Comparison of ENCODE assay signal across 9 cellular contexts in the genomic region with DNA sequence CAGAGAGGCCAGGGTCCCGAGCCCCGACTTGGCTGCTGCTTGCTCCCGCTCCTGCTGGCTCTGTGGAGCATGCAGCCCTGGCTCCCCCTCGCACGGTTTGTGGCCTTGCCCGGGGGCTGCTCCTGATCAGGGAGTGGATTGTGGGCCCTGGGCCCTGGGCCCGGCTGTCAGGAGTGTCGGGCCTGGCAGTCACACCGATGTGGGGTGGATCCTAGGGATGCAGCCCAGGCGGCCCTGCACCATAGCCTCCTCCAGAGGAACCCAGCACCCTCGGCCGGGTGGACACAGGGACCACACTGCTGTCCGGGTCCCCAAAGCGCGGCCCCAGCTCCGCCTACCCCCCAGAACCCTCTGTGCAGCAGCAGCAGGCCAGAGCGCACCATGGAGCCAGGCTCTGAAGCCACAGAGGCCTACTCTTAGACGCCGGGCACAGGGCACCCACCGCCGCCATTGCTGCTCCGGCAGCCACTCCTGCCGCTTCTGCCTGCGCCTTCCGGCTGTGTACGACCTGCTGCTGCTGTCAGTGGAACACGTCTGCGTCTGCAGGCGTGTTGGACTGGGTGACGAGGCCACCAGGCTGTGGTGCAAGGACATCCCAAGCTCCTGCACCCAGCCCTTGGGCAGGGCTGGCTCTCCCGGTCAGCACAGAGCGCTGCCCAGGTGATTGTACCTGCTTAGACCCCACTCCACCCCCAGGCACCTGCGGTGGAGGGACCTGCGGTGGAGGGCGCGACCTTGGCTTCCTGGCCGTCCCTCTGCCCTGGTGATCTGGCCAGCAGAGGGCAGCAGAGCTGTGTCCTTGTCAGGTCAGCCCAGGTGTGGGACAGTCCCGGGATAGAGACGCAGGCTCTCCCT. TPM values are rescaled to one million over a fixed set of nuclear protein-coding genes. Genes with fewer than 3 reads are reported as not detected.
A peak's percentile ranks its signal among the peaks of the same experiment; 100 is the strongest.
DNase-seq lines count a peak whose midpoint lies in the region; ATAC-seq, FAIRE-seq and TF ChIP-seq lines count a peak whose summit lies in the region.
"Had no signal": no experiment of that assay in that cellular context is flagged by ENCODE, and none has a peak within 500 bp of the region (broad histone marks: within the 10 kb centered on the region; RNA-seq: fewer than 3 reads in every experiment).

No MANE protein-coding gene starts in this region.

- intact Hi-C loops in HCT116 (cut with micrococcal nuclease), result loop anchor here (1.0 kb wide), 1 partner anchor 179 kb away; no protein-coding TSS in a partner anchor
- intact Hi-C loops in activated T-helper 2 cell treated with anti-CD3 and anti-CD28 coated beads, Interferon-gamma antibody, Interleukin-2, Interleukin-4, amounts not matched to agents 10 μg/mL and 5 μg/mL and 100 μg/mL, durations not matched to agents 14 hours and 24 hours and 36 hours (cut with micrococcal nuclease), result loop anchor here (1.0 kb wide), 1 partner anchor 179 kb away; no protein-coding TSS in a partner anchor
- intact Hi-C loops in ovary (cut with DNase I), result loop anchor here (1.0 to 10.0 kb wide), 7 partner anchors 85 to 495 kb away; partner anchors contain the start of gene POFUT2 (in 1 of the 4)
- intact Hi-C loops in upper lobe of right lung (cut with DNase I), result loop anchor here (5.0 kb wide), 1 partner anchor 183 kb away; no protein-coding TSS in a partner anchor

- H3K4me1 ChIP-seq in HCT116 (ENCODE audit: control insufficient read depth in 1 of 2, insufficient read depth in 2 of 2, low read length in 2 of 2) (no peaks in the 10 kb centered on the region; a peak in 1 of 4 replicates), foreskin keratinocyte (no peaks in the 10 kb centered on the region), ovary (ENCODE audit: insufficient read depth) (no peaks in the 10 kb centered on the region), upper lobe of right lung (peaks cover 7% of the 10 kb centered on the region)

- no peak overlapping the region for H3K4me3 Mint-ChIP-seq in activated T-helper 2 cell treated with anti-CD3 and anti-CD28 coated beads, Interferon-gamma antibody, Interleukin-2, Interleukin-4, amounts not matched to agents 10 μg/mL and 5 μg/mL and 100 μg/mL, durations not matched to agents 14 hours and 24 hours and 36 hours (ENCODE audit: low read depth)
- H3K4me3 Mint-ChIP-seq: activated naive CD4-positive, alpha-beta T cell treated with anti-CD3 and anti-CD28 coated beads, Interleukin-2, amount 50 U/mL, for 24 hours had no signal

- no TSS peak for BruUV-seq in HCT116 (replicated peaks; lab: Mats Ljungman, UMichigan)

- H3K9me2 ChIP-seq in HCT116 (ENCODE audit: insufficient read depth), result no peaks in the 10 kb centered on the region

- H3K4me3 ChIP-seq in HCT116 (replicated peaks in 1 of 2; ENCODE audit: low read depth in 1 of 2, low read length in 2 of 2) (no peak overlapping the region), ovary (no peak overlapping the region), upper lobe of right lung (no peak overlapping the region)

- H3K27ac Mint-ChIP-seq in activated T-helper 2 cell treated with anti-CD3 and anti-CD28 coated beads, Interferon-gamma antibody, Interleukin-2, Interleukin-4, amounts not matched to agents 10 μg/mL and 5 μg/mL and 100 μg/mL, durations not matched to agents 14 hours and 24 hours and 36 hours, result no peak overlapping the region
- H3K27ac Mint-ChIP-seq: activated naive CD4-positive, alpha-beta T cell treated with anti-CD3 and anti-CD28 coated beads, Interleukin-2, amount 50 U/mL, for 24 hours had no signal

- peaks cover 1% of the 10 kb centered on the region for H3K4me1 Mint-ChIP-seq in activated T-helper 2 cell treated with anti-CD3 and anti-CD28 coated beads, Interferon-gamma antibody, Interleukin-2, Interleukin-4, amounts not matched to agents 10 μg/mL and 5 μg/mL and 100 μg/mL, durations not matched to agents 14 hours and 24 hours and 36 hours (ENCODE audit: low read depth)

- H3K36me3 ChIP-seq in HCT116 (ENCODE audit: control insufficient read depth in 1 of 2, insufficient read depth in 2 of 2, low read length in 2 of 2) (peaks cover 6 to 23% of the 10 kb centered on the region in 2 experiments; a peak in 3 of 4 replicates), ovary (no peaks in the 10 kb centered on the region), upper lobe of right lung (peaks cover 7% of the 10 kb centered on the region)

- WGBS in ovary, 3 donors, result 59 to 64% (median 59%) methylated on average over 38 to 39 of the region's 39 CpGs

- no peak for TF ChIP-seq EP300 in ovary (IDR thresholded peaks at IDR 0.05)

- H3K27me3 ChIP-seq in HCT116 (ENCODE audit: insufficient read depth, low read length), result no peaks in the 10 kb centered on the region
- no peaks in the 10 kb centered on the region for H3K27me3 ChIP-seq in foreskin keratinocyte
- no peaks in the 10 kb centered on the region for H3K27me3 ChIP-seq in ovary
- H3K27me3 ChIP-seq in upper lobe of right lung, result no peaks in the 10 kb centered on the region

- DNase-seq in COLO829 (ENCODE audit: low spot score) (peak; percentile 62), HCT116 (ENCODE audit: low read depth, low spot score) (peak; percentile 42), RCC 7860 (ENCODE audit: low spot score) (peak; percentile 52), foreskin keratinocyte (peak in 1 of 2 donors; percentile 50), ovary (peak; percentile 85 to 92 (median 89)), upper lobe of right lung (peak; percentile 92)
- DNase-seq in activated T-helper 2 cell treated with anti-CD3 and anti-CD28 coated beads, Interferon-gamma antibody, Interleukin-2, Interleukin-4, amounts not matched to agents 10 μg/mL and 5 μg/mL and 100 μg/mL, durations not matched to agents 14 hours and 24 hours and 36 hours (ENCODE audit: low spot score), result peak; percentile 64

- H3K9me3 ChIP-seq in HCT116 (ENCODE audit: control insufficient read depth in 1 of 2, insufficient read depth in 1 of 2, low read depth in 1 of 2, low read length in 2 of 2) (no peaks in the 10 kb centered on the region), ovary (no peaks in the 10 kb centered on the region), upper lobe of right lung (no peaks in the 10 kb centered on the region)

- TF ChIP-seq POLR2A in HCT116 (IDR thresholded peaks at IDR 0.05; ENCODE audit: borderline replicate concordance, extremely low read depth, insufficient read depth, insufficient read length), result no peak
- TF ChIP-seq POLR2A in ovary (IDR thresholded peaks at IDR 0.05), result no peak

- H3K27ac ChIP-seq in HCT116 (ENCODE audit: low read depth, low read length), result no peak overlapping the region
- H3K27ac ChIP-seq in foreskin keratinocyte, result no peak overlapping the region
- no peak overlapping the region for H3K27ac ChIP-seq in ovary
- H3K27ac ChIP-seq in upper lobe of right lung, result no peak overlapping the region

- H3K4me2 ChIP-seq in HCT116 (ENCODE audit: low read length), result no peak overlapping the region

- H3K9ac ChIP-seq in HCT116 (ENCODE audit: low read length), result no peak overlapping the region

- H3K36me3 Mint-ChIP-seq in activated T-helper 2 cell treated with anti-CD3 and anti-CD28 coated beads, Interferon-gamma antibody, Interleukin-2, Interleukin-4, amounts not matched to agents 10 μg/mL and 5 μg/mL and 100 μg/mL, durations not matched to agents 14 hours and 24 hours and 36 hours (ENCODE audit: low read depth), result peaks cover 26% of the 10 kb centered on the region

- H3K79me2 ChIP-seq in HCT116 (ENCODE audit: insufficient read depth, low read length), result peaks cover 96% of the 10 kb centered on the region

- no peaks in the 10 kb centered on the region for H4K20me1 ChIP-seq in HCT116 (ENCODE audit: insufficient read depth)

- CTCF ChIA-PET in HCT116 (lab: Charles Lee), result interaction anchor here (0.8 to 6.4 kb wide), 7 partner anchors 57 to 191 kb away, joined by 3 to 54 read pairs (median 6); no protein-coding TSS in a partner anchor

- RAD21 ChIA-PET in HCT116 (lab: Charles Lee; ENCODE audit: low non-redundant PET in 1 of 2, low total read pairs in 2 of 2, uncharacterized antibody in 2 of 2, unreplicated experiment in 2 of 2), result interaction anchor here (0.7 to 1.4 kb wide), 3 partner anchors 28 to 179 kb away, joined by 3 to 8 read pairs (median 4); no protein-coding TSS in a partner anchor

- POLR2A ChIA-PET in HCT116 (lab: Charles Lee), result interaction anchor here (0.8 kb wide), 1 partner anchor 179 kb away, joined by 3 read pairs; no protein-coding TSS in a partner anchor

- no peaks in the 10 kb centered on the region for H3K27me3 Mint-ChIP-seq in activated T-helper 2 cell treated with anti-CD3 and anti-CD28 coated beads, Interferon-gamma antibody, Interleukin-2, Interleukin-4, amounts not matched to agents 10 μg/mL and 5 μg/mL and 100 μg/mL, durations not matched to agents 14 hours and 24 hours and 36 hours (ENCODE audit: low read depth)
- H3K27me3 Mint-ChIP-seq: activated naive CD4-positive, alpha-beta T cell treated with anti-CD3 and anti-CD28 coated beads, Interleukin-2, amount 50 U/mL, for 24 hours had no signal

- FAIRE-seq in RCC 7860 (lab: Jason Lieb, UNC), result no peak

- ATAC-seq in HCT116 (peak; percentile 93), foreskin keratinocyte (peak; percentile 69), upper lobe of right lung (peak; percentile 89), HG02970 (IDR thresholded peaks at IDR 0.05; ENCODE audit: low FRiP score, unreplicated experiment) (no peak)

- peak; percentile 86 for TF ChIP-seq RAD21 in HCT116 (IDR thresholded peaks at IDR 0.05; ENCODE audit: low read depth)

- H3K9me3 Mint-ChIP-seq in activated T-helper 2 cell treated with anti-CD3 and anti-CD28 coated beads, Interferon-gamma antibody, Interleukin-2, Interleukin-4, amounts not matched to agents 10 μg/mL and 5 μg/mL and 100 μg/mL, durations not matched to agents 14 hours and 24 hours and 36 hours, result no peaks in the 10 kb centered on the region
- H3K9me3 Mint-ChIP-seq: activated naive CD4-positive, alpha-beta T cell treated with anti-CD3 and anti-CD28 coated beads, Interleukin-2, amount 50 U/mL, for 24 hours had no signal

- TF ChIP-seq CTCF in HCT116 (IDR thresholded peaks at IDR 0.05 in 2 of 3, conservative IDR thresholded peaks at IDR 0.05 in 1 of 3; ENCODE audit: borderline replicate concordance in 1 of 3, insufficient read depth in 1 of 3, low read depth in 2 of 3, low read length in 2 of 3), result peak; percentile 86 to 90 (median 89)
- peak; percentile 93 for TF ChIP-seq CTCF in foreskin keratinocyte (conservative IDR thresholded peaks at IDR 0.05)
- peak; percentile 79 to 91 (median 86) for TF ChIP-seq CTCF in ovary (IDR thresholded peaks at IDR 0.05)
- peak; percentile 93 for TF ChIP-seq CTCF in upper lobe of right lung (IDR thresholded peaks at IDR 0.05)

- H2AFZ ChIP-seq in HCT116 (ENCODE audit: low read depth, low read length, poor library complexity, severe bottlenecking), result no peak overlapping the region

RNA-seq across cellular contexts. Expression of gene SLX9, which starts 9.6 kb away (rescaled TPM):
- total RNA-seq in HCT116 (2021; ENCODE audit: unreplicated experiment) (61.9 TPM), foreskin keratinocyte (39.7 and 54.7 TPM in 2 replicates), ovary (10 to 100 TPM in 6 of 7 donors, 1 to 10 TPM in 1; 5.6 to 24.1 (median 17.2) TPM), upper lobe of right lung (22.8 TPM)
- polyA plus RNA-seq in HCT116 (2012), result 45.6 and 46.8 TPM in 2 replicates
- 65.8 and 72.6 TPM in 2 replicates for total RNA-seq in activated T-helper 2 cell treated with anti-CD3 and anti-CD28 coated beads, Interferon-gamma antibody, Interleukin-2, Interleukin-4, amounts not matched to agents 10 μg/mL and 5 μg/mL and 100 μg/mL, durations not matched to agents 14 hours and 24 hours and 36 hours
- polyA plus RNA-seq in foreskin keratinocyte (54.8 and 73.8 TPM in 2 replicates), ovary (10 to 100 TPM in 1 of 2 donors, 1 to 10 TPM in 1; 5.6 to 14.0 TPM)

RNA-seq across cellular contexts. Expression of gene ITGB2, which starts 28.7 kb away (rescaled TPM):
- 1.5 TPM for total RNA-seq in HCT116 (2021; ENCODE audit: unreplicated experiment)
- 0.10 and 0.17 TPM in 2 replicates for polyA plus RNA-seq in HCT116 (2012)
- 210 and 212 TPM in 2 replicates for total RNA-seq in activated T-helper 2 cell treated with anti-CD3 and anti-CD28 coated beads, Interferon-gamma antibody, Interleukin-2, Interleukin-4, amounts not matched to agents 10 μg/mL and 5 μg/mL and 100 μg/mL, durations not matched to agents 14 hours and 24 hours and 36 hours
- total RNA-seq in foreskin keratinocyte, result 6.4 and 6.5 TPM in 2 replicates
- polyA plus RNA-seq in foreskin keratinocyte, result 5.0 and 5.2 TPM in 2 replicates
- total RNA-seq in ovary, result 10 to 100 TPM in 6 of 7 donors, 1 to 10 TPM in 1; 9.6 to 58.3 (median 17.6) TPM
- 10 to 100 TPM; 13.0 to 31.1 TPM for polyA plus RNA-seq in ovary
- 370 TPM for total RNA-seq in upper lobe of right lung
